ENCODE assay signal across 8 cellular contexts in genomic region chr6:159151266-159151855, GRCh38. TPM values are rescaled to one million over a fixed set of nuclear protein-coding genes. Genes with fewer than 3 reads are reported as not detected.
DNase-seq lines count a peak whose midpoint lies in the region; ATAC-seq and TF ChIP-seq lines count a peak whose summit lies in the region.

No MANE protein-coding gene starts in this region.

- H3K36me3 ChIP-seq in RWPE2 (ENCODE audit: low read depth) (no peaks in the 10 kb centered on the region), stomach (no peaks in the 10 kb centered on the region)

- DNase-seq in EL, result peak; percentile 53
- DNase-seq in RWPE2 (ENCODE audit: low spot score), result no peak
- peak; percentile 27 for DNase-seq in brain pericyte (ENCODE audit: low read depth, low spot score)
- DNase-seq in left kidney (ENCODE audit: low read depth, low spot score), result peak; percentile 74
- peak; percentile 61 for DNase-seq in stomach

- H3K4me3 ChIP-seq in RWPE2 (ENCODE audit: severe bottlenecking) (no peak overlapping the region), stomach (no peak overlapping the region)

- H3K9me3 ChIP-seq in RWPE2 (ENCODE audit: severe bottlenecking) (peaks cover 2% of the 10 kb centered on the region), stomach (peaks cover 0 to 15% (median 9%) of the 10 kb centered on the region in 4 donors)

- peaks cover 5% of the 10 kb centered on the region for H3K27me3 ChIP-seq in RWPE2 (ENCODE audit: insufficient read depth, poor library complexity, severe bottlenecking)
- H3K27me3 ChIP-seq in stomach, result no peaks in the 10 kb centered on the region

- ATAC-seq in HG03354 (IDR thresholded peaks at IDR 0.05; ENCODE audit: poor library complexity, severe bottlenecking, unreplicated experiment) (peak; percentile 58), RWPE2 (ENCODE audit: low read depth) (no peak), GM18520 (IDR thresholded peaks at IDR 0.05; ENCODE audit: unreplicated experiment) (no peak), GM19463 (IDR thresholded peaks at IDR 0.05; ENCODE audit: unreplicated experiment) (no peak)

- peak; percentile 87 for TF ChIP-seq CTCF in RWPE2 (IDR thresholded peaks at IDR 0.05; ENCODE audit: poor library complexity, severe bottlenecking)
- TF ChIP-seq CTCF in stomach (IDR thresholded peaks at IDR 0.05), result peak in 5 of 7 experiments; percentile 24 to 84 (median 79)

- H3K4me1 ChIP-seq in RWPE2 (ENCODE audit: insufficient read depth, poor library complexity, severe bottlenecking) (no peaks in the 10 kb centered on the region), stomach (no peaks in the 10 kb centered on the region)

- intact Hi-C loops in stomach (cut with DNase I; ENCODE audit: low total_unique reads), result no loop called here

- H3K27ac ChIP-seq in RWPE2 (ENCODE audit: poor library complexity, severe bottlenecking), result no peak overlapping the region
- H3K27ac ChIP-seq in stomach, result no peak overlapping the region

- WGBS in stomach, 5 donors, result 17 to 23% (median 21%) methylated on average over 7 of the region's 7 CpGs

- TF ChIP-seq POLR2A in stomach (IDR thresholded peaks at IDR 0.05), result no peak

- no peak for TF ChIP-seq EP300 in stomach (IDR thresholded peaks at IDR 0.05)

RNA-seq across cellular contexts. Expression of gene FNDC1, which starts 17.8 kb away (rescaled TPM):
- 10 to 100 TPM in 1 of 5 donors, 1 to 10 TPM in 1, under 1 TPM in 1, not detected in 2; 0.43 to 11.0 (median 4.0) TPM for total RNA-seq in stomach
- under 1 TPM in 2 of 3 donors, not detected in 1; 0.06 to 0.10 TPM for polyA plus RNA-seq in stomach
